ENCODE assay signal across 8 cellular contexts in genomic region chr5:179858241-179858585, GRCh38. TPM values are rescaled to one million over a fixed set of nuclear protein-coding genes. Genes with fewer than 3 reads are reported as not detected.
DNase-seq lines count a peak whose midpoint lies in the region; ATAC-seq and TF ChIP-seq lines count a peak whose summit lies in the region.

No MANE protein-coding gene starts in this region.

- peak; percentile 12 to 33 for DNase-seq in activated CD8-positive, alpha-beta memory T cell treated with anti-CD3 and anti-CD28 coated beads for 1 hour (ENCODE audit: extremely low read depth in 1 of 2, low read depth in 1 of 2)
- DNase-seq in activated CD8-positive, alpha-beta memory T cell treated with anti-CD3 and anti-CD28 coated beads for 24 hours, result no peak
- DNase-seq in NCI-H187 treated with DMSO at 0.1 percent for 48 hours (lab: John Stamatoyannopoulos, UW) (peak; percentile 3), fibroblast of villous mesenchyme (ENCODE audit: low read depth) (peak; percentile 35), osteoblast (ENCODE audit: insufficient read length, low spot score, missing footprints) (peak; percentile 81), SKM-1 treated with dmso at 0.1 percent for 144 hours (lab: John Stamatoyannopoulos, UW; ENCODE audit: unreplicated experiment) (no peak)
- DNase-seq in activated T-cell treated with anti-CD3 and anti-CD28 coated beads, Interleukin-2, amount 50 U/mL, for 72 hours, result peak; percentile 66 to 71

- H3K4me1 Mint-ChIP-seq in activated T-cell treated with anti-CD3 and anti-CD28 coated beads, Interleukin-2, amount 50 U/mL, for 72 hours (ENCODE audit: low read depth), result peaks cover 33% of the 10 kb centered on the region

- H3K27ac Mint-ChIP-seq in activated T-cell treated with anti-CD3 and anti-CD28 coated beads, Interleukin-2, amount 50 U/mL, for 72 hours, result peak overlapping the region; percentile 88

- no peak overlapping the region for H3K27ac ChIP-seq in osteoblast (ENCODE audit: low read depth, low read length)

- H3K4me2 ChIP-seq in osteoblast (ENCODE audit: insufficient read depth, low read length), result peak overlapping the region; percentile 87

- H2AFZ ChIP-seq in osteoblast (ENCODE audit: low read length), result peak overlapping the region; percentile 86

- peak; percentile 35 for ATAC-seq in HG02623 (IDR thresholded peaks at IDR 0.05; ENCODE audit: unreplicated experiment)
- peak; percentile 71 to 73 for ATAC-seq in activated T-cell treated with anti-CD3 and anti-CD28 coated beads, Interleukin-2, amount 50 U/mL, for 72 hours (replicated peaks in 1 of 2)

- peaks cover 0 to 7% of the 10 kb centered on the region in 2 donors for H3K36me3 Mint-ChIP-seq in activated T-cell treated with anti-CD3 and anti-CD28 coated beads, Interleukin-2, amount 50 U/mL, for 72 hours (ENCODE audit: insufficient read depth in 2 of 2)

- peaks cover 4% of the 10 kb centered on the region for H4K20me1 ChIP-seq in osteoblast (ENCODE audit: insufficient read depth, low read length)

- H3K4me1 ChIP-seq in osteoblast (ENCODE audit: insufficient read depth, low read length), result peaks cover 15% of the 10 kb centered on the region

- H3K4me3 ChIP-seq in fibroblast of villous mesenchyme (ENCODE audit: low read depth, low read length), result peak overlapping the region; percentile 87
- H3K4me3 ChIP-seq in osteoblast (ENCODE audit: insufficient read depth, low read length), result peak overlapping the region; percentile 100

- H3K36me3 ChIP-seq in osteoblast (ENCODE audit: insufficient read depth, low read length), result peaks cover 14% of the 10 kb centered on the region

- no peak for TF ChIP-seq CTCF in fibroblast of villous mesenchyme (IDR thresholded peaks at IDR 0.05; ENCODE audit: insufficient read depth, low read depth, low read length)
- no peak for TF ChIP-seq CTCF in osteoblast (IDR thresholded peaks at IDR 0.05; ENCODE audit: extremely low read depth, low read depth, low read length)

- H3K27me3 Mint-ChIP-seq in activated T-cell treated with anti-CD3 and anti-CD28 coated beads, Interleukin-2, amount 50 U/mL, for 72 hours (ENCODE audit: low read depth), result no peaks in the 10 kb centered on the region

- peaks cover 35% of the 10 kb centered on the region for H3K79me2 ChIP-seq in osteoblast (ENCODE audit: insufficient read depth, low read length)

- H3K27me3 ChIP-seq in osteoblast (ENCODE audit: insufficient read depth, low read length), result no peaks in the 10 kb centered on the region

- H3K4me3 Mint-ChIP-seq in activated T-cell treated with anti-CD3 and anti-CD28 coated beads, Interleukin-2, amount 50 U/mL, for 72 hours, result peak overlapping the region; percentile 87 to 99

- no peaks in the 10 kb centered on the region for H3K9me3 Mint-ChIP-seq in activated T-cell treated with anti-CD3 and anti-CD28 coated beads, Interleukin-2, amount 50 U/mL, for 72 hours

- H3K9me3 ChIP-seq in osteoblast (ENCODE audit: low read depth, low read length), result no peaks in the 10 kb centered on the region

RNA-seq across cellular contexts. Expression of gene MRNIP, which starts 0.4 kb away (rescaled TPM):
- total RNA-seq in activated T-cell treated with anti-CD3 and anti-CD28 coated beads, Interleukin-2, amount 50 U/mL, for 72 hours, result 10 to 100 TPM; 26.4 to 33.3 TPM
- total RNA-seq in fibroblast of villous mesenchyme (9.0 and 13.0 TPM in 2 replicates), osteoblast (10.1 and 12.7 TPM in 2 replicates)

RNA-seq across cellular contexts. Expression of gene SQSTM1, which starts 37.5 kb away (rescaled TPM):
- 100 to 1,000 TPM; 213 to 226 TPM for total RNA-seq in activated T-cell treated with anti-CD3 and anti-CD28 coated beads, Interleukin-2, amount 50 U/mL, for 72 hours
- total RNA-seq in fibroblast of villous mesenchyme, result 752 and 892 TPM in 2 replicates
- 826 and 992 TPM in 2 replicates for total RNA-seq in osteoblast

RNA-seq across cellular contexts. Expression of gene TBC1D9B, which starts 49.5 kb away (rescaled TPM):
- 10 to 100 TPM; 62.5 to 72.3 TPM for total RNA-seq in activated T-cell treated with anti-CD3 and anti-CD28 coated beads, Interleukin-2, amount 50 U/mL, for 72 hours
- total RNA-seq in fibroblast of villous mesenchyme (70.0 and 93.1 TPM in 2 replicates), osteoblast (89.4 and 90.2 TPM in 2 replicates)

RNA-seq across cellular contexts. Expression of gene MGAT4B, which starts 51.5 kb away (rescaled TPM):
- total RNA-seq in activated T-cell treated with anti-CD3 and anti-CD28 coated beads, Interleukin-2, amount 50 U/mL, for 72 hours, result 100 to 1,000 TPM; 101 to 108 TPM
- total RNA-seq in fibroblast of villous mesenchyme (83.8 and 102 TPM in 2 replicates), osteoblast (90.5 and 95.9 TPM in 2 replicates)

Comparison
In these comparisons a context has a peak if more than half of its experiments do, and no peak if none do; other contexts are left out.
1. DNase-seq: peak in activated CD8-positive, alpha-beta memory T cell treated with anti-CD3 and anti-CD28 coated beads for 1 hour (2 of 2), NCI-H187 treated with DMSO at 0.1 percent for 48 hours (single experiment), activated T-cell treated with anti-CD3 and anti-CD28 coated beads, Interleukin-2, amount 50 U/mL, for 72 hours (2 of 2), fibroblast of villous mesenchyme (single experiment) and osteoblast (single experiment); none in activated CD8-positive, alpha-beta memory T cell treated with anti-CD3 and anti-CD28 coated beads for 24 hours (single experiment) and SKM-1 treated with dmso at 0.1 percent for 144 hours (single experiment).